In genomic region chr19:1533510-1534150, GRCh38 we compare ENCODE assay signal across 29 cellular contexts. TPM values are rescaled to one million over a fixed set of nuclear protein-coding genes. Genes with fewer than 3 reads are reported as not detected.
"Had no signal": no experiment of that assay in that cellular context is flagged by ENCODE, and none has a peak within 500 bp of the region (broad histone marks: within the 10 kb centered on the region; RNA-seq: fewer than 3 reads in every experiment).

No MANE protein-coding gene starts in this region.

- DNase-seq: activated CD4-positive, alpha-beta T cell treated with anti-CD3 and anti-CD28 coated beads for 48 hours; activated CD4-positive, alpha-beta T cell treated with anti-CD3 and anti-CD28 coated beads, Interleukin-2, amount 50 U/mL, for 4 hours; activated CD4-positive, CD25-positive, alpha-beta regulatory T cell treated with anti-CD3 and anti-CD28 coated beads, Interleukin-2, amount 50 U/mL, for 72 hours; activated CD8-positive, alpha-beta memory T cell treated with anti-CD3 and anti-CD28 coated beads, Interleukin-2, amount 50 U/mL, for 48 hours; activated CD8-positive, alpha-beta T cell treated with anti-CD3 and anti-CD28 coated beads, Interleukin-2, amount 10 ng/mL, durations not matched to agents 7 days and 5 days; activated naive CD4-positive, alpha-beta T cell treated with anti-CD3 and anti-CD28 coated beads, Interleukin-2, amount 50 U/mL, for 16 hours; activated naive CD8-positive, alpha-beta T cell treated with anti-CD3 and anti-CD28 coated beads, Interleukin-2, amount 10 ng/mL, durations not matched to agents 7 days and 5 days; activated T-cell treated with anti-CD3 and anti-CD28 coated beads, Interleukin-2, amount 50 U/mL, for 1 hour; body of pancreas; central memory CD4-positive, alpha-beta T cell; KG1; NCI-H1048; NCI-H1436 treated with DMSO at 0.1 percent for 48 hours; NCI-H1930; NCI-H2171 treated with DMSO at 0.1 percent for 48 hours; NCI-H226; NCI-H526; NK-92 treated with Interleukin-12 subunit alpha and Interleukin-12 subunit beta, amount 100 ng/mL, for 24 hours; OCI-M1; Peyer's patch; Right ventricle myocardium superior; SJCRH30; SK-N-SH; T-helper 1 cell had no signal

- H3K4me2 ChIP-seq: SK-N-SH had no signal

- H3K36me3 ChIP-seq: Peyer's patch, SJCRH30 had no signal

- ATAC-seq: activated CD8-positive, alpha-beta T cell treated with anti-CD3 and anti-CD28 coated beads, Interleukin-2, amount 10 ng/mL, durations not matched to agents 7 days and 5 days; body of pancreas had no signal

- H3K4me3 ChIP-seq: body of pancreas, Peyer's patch, SJCRH30 had no signal

- FAIRE-seq: bronchial epithelial cell had no signal

- H3K27ac ChIP-seq: body of pancreas, Peyer's patch, RWPE1, SJCRH30 had no signal

- H3K4me1 ChIP-seq: body of pancreas, Peyer's patch, SJCRH30 had no signal

- H3K27me3 ChIP-seq: body of pancreas, Peyer's patch, SJCRH30 had no signal

- H3K9me3 ChIP-seq: body of pancreas, Peyer's patch, SJCRH30, SK-N-SH had no signal

RNA-seq across cellular contexts. Expression of gene PLK5, which starts 9.8 kb away (rescaled TPM):
- total RNA-seq: activated CD8-positive, alpha-beta T cell treated with anti-CD3 and anti-CD28 coated beads, Interleukin-2, amount 10 ng/mL, durations not matched to agents 7 days and 5 days; activated naive CD8-positive, alpha-beta T cell treated with anti-CD3 and anti-CD28 coated beads, Interleukin-2, amount 10 ng/mL, durations not matched to agents 7 days and 5 days; aorta; body of pancreas; bronchial epithelial cell; LHCN-M2; M059J; Peyer's patch; Right ventricle myocardium superior; SJCRH30 had no signal
- polyA plus RNA-seq: SK-N-SH had no signal
